ENCODE assay signal across 17 cellular contexts in the genomic region with DNA sequence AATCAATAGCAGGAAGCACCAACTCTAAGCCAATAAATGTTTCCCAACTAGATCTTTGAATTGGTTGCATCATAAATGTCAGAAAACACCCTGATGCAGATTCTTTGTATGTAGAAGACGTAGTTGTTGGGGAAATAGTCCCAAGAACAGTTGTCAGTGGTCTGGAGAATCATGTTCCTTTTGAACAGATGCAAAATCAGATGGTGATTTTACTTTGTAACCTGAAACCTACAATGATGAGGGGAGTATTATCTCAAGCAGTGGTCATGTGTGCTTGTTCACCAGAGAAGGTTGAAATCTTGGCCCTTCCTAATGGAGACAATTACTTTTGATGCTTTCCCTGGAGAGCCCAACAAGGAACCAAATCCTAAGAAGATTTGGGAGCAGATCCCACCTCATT.
A peak's percentile ranks its signal among the peaks of the same experiment; 100 is the strongest.
DNase-seq lines count a peak whose midpoint lies in the region; ATAC-seq, FAIRE-seq and TF ChIP-seq lines count a peak whose summit lies in the region.
"Had no signal": no experiment of that assay in that cellular context is flagged by ENCODE, and none has a peak within 500 bp of the region (broad histone marks: within the 10 kb centered on the region; RNA-seq: fewer than 3 reads in every experiment).

No MANE protein-coding gene starts in this region.

- FAIRE-seq in HTR-8/SVneo (lab: Jason Lieb, UNC) = no peak
- FAIRE-seq: D721Med had no signal

- H3K36me3 ChIP-seq in HEK293 (ENCODE audit: control insufficient read depth in 2 of 2, insufficient read depth in 1 of 2, low read length in 2 of 2) = no peaks in the 10 kb centered on the region
- H3K36me3 ChIP-seq: BE2C, Peyer's patch, SJCRH30 had no signal

- H3K9me3 ChIP-seq in HEK293 (ENCODE audit: control insufficient read depth, insufficient read depth, low read depth, low read length) = no peaks in the 10 kb centered on the region
- H3K9me3 ChIP-seq: BE2C, Peyer's patch, SJCRH30 had no signal

- DNase-seq in DMS 273 (lab: John Stamatoyannopoulos, UW; ENCODE audit: unreplicated experiment) (peak; percentile 70), NCI-H524 treated with DMSO at 0.1 percent for 48 hours (lab: John Stamatoyannopoulos, UW) (peak; percentile 74), left kidney (ENCODE audit: low read depth, low spot score) (peak; percentile 8), HTR-8/SVneo (ENCODE audit: insufficient read length, low spot score) (no peak), H4 (ENCODE audit: low spot score) (no peak)
- DNase-seq: BE2C, DMS79, H9, Karpas-422, NCI-H187, NCI-H226, Peyer's patch, T-helper 9 cell had no signal

- H3K27ac ChIP-seq in HEK293 (ENCODE audit: extremely low read depth, low read depth, low read length) = no peak overlapping the region
- H3K27ac ChIP-seq: Peyer's patch, SJCRH30 had no signal

- TF ChIP-seq CTCF in HEK293 (tag by site-specific recombination; IDR thresholded peaks at IDR 0.05) = no peak

- H3K4me1 ChIP-seq in HEK293 (ENCODE audit: control insufficient read depth, insufficient read depth, low read length) = no peaks in the 10 kb centered on the region; the same call in 1 of the 2 replicates
- H3K4me1 ChIP-seq: BE2C, Peyer's patch had no signal

- H3K4me3 ChIP-seq in HEK293 (ENCODE audit: low read depth, low read length) = no peak overlapping the region
- H3K4me3 ChIP-seq: Peyer's patch, SJCRH30 had no signal

- POLR2A ChIA-PET in HEK293 (lab: Yijun Ruan, JAX) = no interaction called here

- ATAC-seq in HG03571 (IDR thresholded peaks at IDR 0.05; ENCODE audit: unreplicated experiment) = no peak

- CTCF ChIA-PET in HEK293 (lab: Yijun Ruan, JAX) = interaction anchor here (0.6 kb wide), 1 partner anchor 1161 kb away, joined by 4 read pairs; no protein-coding TSS in a partner anchor

TF ChIP-seq in HEK293, 187 proteins besides CTCF, POLR2A, EP300 and RAD21:
- TF ChIP-seq TRIM28 (IDR thresholded peaks at IDR 0.05; ENCODE audit: borderline replicate concordance, low read length) (peak; percentile 36; the same call in 1 of the 2 replicates), ZNF324 (tag by site-specific recombination; IDR thresholded peaks at IDR 0.05) (no peak), ZNF202 (tag by site-specific recombination; IDR thresholded peaks at IDR 0.05; ENCODE audit: borderline replicate concordance) (no peak), KLF10 (tag by site-specific recombination; IDR thresholded peaks at IDR 0.05) (no peak)
- TF ChIP-seq, protein P1, sequence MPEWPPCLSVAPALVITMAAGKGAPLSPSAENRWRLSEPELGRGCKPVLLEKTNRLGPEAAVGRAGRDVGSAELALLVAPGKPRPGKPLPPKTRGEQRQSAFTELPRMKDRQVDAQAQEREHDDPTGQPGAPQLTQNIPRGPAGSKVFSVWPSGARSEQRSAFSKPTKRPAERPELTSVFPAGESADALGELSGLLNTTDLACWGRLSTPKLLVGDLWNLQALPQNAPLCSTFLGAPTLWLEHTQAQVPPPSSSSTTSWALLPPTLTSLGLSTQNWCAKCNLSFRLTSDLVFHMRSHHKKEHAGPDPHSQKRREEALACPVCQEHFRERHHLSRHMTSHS (tag by site-specific recombination; IDR thresholded peaks at IDR 0.05) = no peak
- TF ChIP-seq, protein P2, sequence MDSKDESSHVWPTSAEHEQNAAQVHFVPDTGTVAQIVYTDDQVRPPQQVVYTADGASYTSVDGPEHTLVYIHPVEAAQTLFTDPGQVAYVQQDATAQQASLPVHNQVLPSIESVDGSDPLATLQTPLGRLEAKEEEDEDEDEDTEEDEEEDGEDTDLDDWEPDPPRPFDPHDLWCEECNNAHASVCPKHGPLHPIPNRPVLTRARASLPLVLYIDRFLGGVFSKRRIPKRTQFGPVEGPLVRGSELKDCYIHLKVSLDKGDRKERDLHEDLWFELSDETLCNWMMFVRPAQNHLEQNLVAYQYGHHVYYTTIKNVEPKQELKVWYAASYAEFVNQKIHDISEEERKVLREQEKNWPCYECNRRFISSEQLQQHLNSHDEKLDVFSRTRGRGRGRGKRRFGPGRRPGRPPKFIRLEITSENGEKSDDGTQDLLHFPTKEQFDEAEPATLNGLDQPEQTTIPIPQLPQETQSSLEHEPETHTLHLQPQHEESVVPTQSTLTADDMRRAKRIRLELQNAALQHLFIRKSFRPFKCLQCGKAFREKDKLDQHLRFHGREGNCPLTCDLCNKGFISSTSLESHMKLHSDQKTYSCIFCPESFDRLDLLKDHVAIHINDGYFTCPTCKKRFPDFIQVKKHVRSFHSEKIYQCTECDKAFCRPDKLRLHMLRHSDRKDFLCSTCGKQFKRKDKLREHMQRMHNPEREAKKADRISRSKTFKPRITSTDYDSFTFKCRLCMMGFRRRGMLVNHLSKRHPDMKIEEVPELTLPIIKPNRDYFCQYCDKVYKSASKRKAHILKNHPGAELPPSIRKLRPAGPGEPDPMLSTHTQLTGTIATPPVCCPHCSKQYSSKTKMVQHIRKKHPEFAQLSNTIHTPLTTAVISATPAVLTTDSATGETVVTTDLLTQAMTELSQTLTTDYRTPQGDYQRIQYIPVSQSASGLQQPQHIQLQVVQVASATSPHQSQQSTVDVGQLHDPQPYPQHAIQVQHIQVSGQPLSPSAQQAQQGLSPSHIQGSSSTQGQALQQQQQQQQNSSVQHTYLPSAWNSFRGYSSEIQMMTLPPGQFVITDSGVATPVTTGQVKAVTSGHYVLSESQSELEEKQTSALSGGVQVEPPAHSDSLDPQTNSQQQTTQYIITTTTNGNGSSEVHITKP (tag by site-specific recombination; IDR thresholded peaks at IDR 0.05) = no peak

Comparison
In these comparisons a context has a peak if more than half of its experiments do, and no peak if none do; other contexts are left out.
1. DNase-seq: peak in DMS 273 (single experiment), NCI-H524 treated with DMSO at 0.1 percent for 48 hours (single experiment) and left kidney (single experiment); none in HTR-8/SVneo (single experiment) and H4 (single experiment).